Comparison of ENCODE assay signal across 15 cellular contexts in the genomic region with DNA sequence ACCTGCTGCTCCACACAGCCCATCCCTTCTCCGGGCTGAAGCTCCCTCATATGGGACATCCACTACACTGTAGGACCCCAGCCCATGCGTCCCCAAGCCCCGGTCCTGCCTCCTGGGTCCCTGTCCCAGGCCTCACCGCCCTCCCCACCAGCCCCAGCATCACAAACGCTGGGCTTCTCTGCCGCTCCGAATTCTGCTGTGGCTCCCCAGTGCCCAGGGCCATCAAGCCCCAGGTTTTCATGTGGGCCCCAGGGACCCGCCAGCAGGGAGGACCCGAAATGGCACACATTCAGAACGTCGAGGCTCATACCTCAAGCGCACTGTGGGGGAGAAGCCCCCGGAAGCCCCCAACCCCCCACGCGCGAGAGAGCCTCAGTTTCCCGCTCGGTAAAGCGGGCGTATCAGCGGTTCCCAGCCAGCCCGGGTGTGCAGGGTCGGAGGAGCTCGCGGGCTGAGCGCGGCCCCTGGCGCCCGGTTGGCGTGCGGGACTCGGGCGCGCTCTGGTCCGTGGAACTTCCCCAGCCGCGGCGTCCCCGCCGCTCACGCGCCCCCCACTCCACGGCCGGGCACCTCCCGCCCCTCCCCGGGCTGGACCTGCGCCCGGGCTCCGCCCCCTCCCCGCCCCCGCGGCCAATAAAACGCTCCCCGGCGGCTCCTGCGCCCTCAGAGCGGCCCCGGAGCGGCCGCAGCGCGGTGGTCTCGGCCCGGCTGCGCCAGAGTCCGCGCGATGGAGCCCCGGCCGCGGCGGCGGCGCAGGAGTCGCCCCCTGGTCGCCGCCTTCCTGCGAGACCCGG. TPM values are rescaled to one million over a fixed set of nuclear protein-coding genes. Genes with fewer than 3 reads are reported as not detected.
DNase-seq lines count a peak whose midpoint lies in the region; ATAC-seq and TF ChIP-seq lines count a peak whose summit lies in the region.
"Had no signal": no experiment of that assay in that cellular context is flagged by ENCODE, and none has a peak within 500 bp of the region (broad histone marks: within the 10 kb centered on the region; RNA-seq: fewer than 3 reads in every experiment).

A gene with protein sequence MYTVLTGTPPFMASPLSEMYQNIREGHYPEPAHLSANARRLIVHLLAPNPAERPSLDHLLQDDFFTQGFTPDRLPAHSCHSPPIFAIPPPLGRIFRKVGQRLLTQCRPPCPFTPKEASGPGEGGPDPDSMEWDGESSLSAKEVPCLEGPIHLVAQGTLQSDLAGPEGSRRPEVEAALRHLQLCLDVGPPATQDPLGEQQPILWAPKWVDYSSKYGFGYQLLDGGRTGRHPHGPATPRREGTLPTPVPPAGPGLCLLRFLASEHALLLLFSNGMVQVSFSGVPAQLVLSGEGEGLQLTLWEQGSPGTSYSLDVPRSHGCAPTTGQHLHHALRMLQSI (plus strand): TSS at position 666 of the 794 bp plus-strand sequence. CDS start 2,920 bp downstream, outside the sequence.

- 18% methylated on average over 17 of the region's 79 CpGs; no CpG with 5 or more reads in 1 of the 2 experiments for WGBS in IMR-90 (ENCODE audit: extremely low coverage in 2 of 2, insufficient read length in 1 of 2), 2 experiments
- 8% methylated on average over 79 of the region's 79 CpGs for WGBS in right cardiac atrium
- no CpG with 5 or more reads among the region's 79 CpGs for WGBS in neuronal stem cell (ENCODE audit: extremely low coverage in 2 of 2, insufficient read length in 2 of 2, insufficient replicate concordance in 1 of 2), 2 donors

- DNase-seq in AG20443 (ENCODE audit: low spot score) = peak; percentile 22
- no peak for DNase-seq in IMR-90
- DNase-seq in right cardiac atrium = peak in 2 of 3 donors; percentile 49 to 52
- DNase-seq in neuronal stem cell (ENCODE audit: low spot score) = no peak
- DNase-seq in activated T-cell treated with anti-CD3 and anti-CD28 coated beads, Interleukin-2, amount 50 U/mL, for 72 hours = no peak
- no peak for DNase-seq in GM19238 (ENCODE audit: insufficient read length, low spot score)
- DNase-seq: activated CD4-positive, alpha-beta T cell treated with anti-CD3 and anti-CD28 coated beads for 36 hours; activated T-cell treated with anti-CD3 and anti-CD28 coated beads, Interleukin-2, amount 50 U/mL, for 4 hours; erythroblast; naive B cell; NCI-H2029 treated with DMSO at 0.1 percent for 48 hours had no signal

- H2BK12ac ChIP-seq in neuronal stem cell (ENCODE audit: low read length) = peak within 1 kb of the TSS; percentile 98

- intact Hi-C loops in IMR-90 (cut with micrococcal nuclease) = no loop called here
- intact Hi-C loops in right cardiac atrium (cut with DNase I) = no loop called here

- no peak within 1 kb of the TSS for H3K18ac ChIP-seq in IMR-90 (ENCODE audit: low read depth, low read length)
- H3K18ac ChIP-seq in neuronal stem cell (ENCODE audit: low read length) = peak within 1 kb of the TSS; percentile 87

- POLR2A ChIA-PET in IMR-90 (lab: Charles Lee; ENCODE audit: unreplicated experiment) = no interaction called here

- peaks cover 4% of the 10 kb centered on the region; the same call in 1 of the 2 replicates for H3K9me1 ChIP-seq in IMR-90 (ENCODE audit: insufficient read depth, low read length)

- H3K79me1 ChIP-seq in IMR-90 (ENCODE audit: low read depth in 1 of 2, low read length in 2 of 2) = no peaks in the 10 kb centered on the region
- H3K79me1 ChIP-seq in neuronal stem cell (ENCODE audit: low read depth, low read length) = peaks cover 2% of the 10 kb centered on the region

- H3K36me3 ChIP-seq in IMR-90 (ENCODE audit: control insufficient read depth, insufficient read depth, low read length) (no peaks in the 10 kb centered on the region), neuronal stem cell (replicated peaks in 1 of 2; ENCODE audit: control insufficient read depth in 2 of 2, insufficient read depth in 2 of 2, low read length in 2 of 2) (no peaks in the 10 kb centered on the region)

- H3K23ac ChIP-seq in IMR-90 (ENCODE audit: low read depth, low read length) (peak within 1 kb of the TSS; percentile 22), neuronal stem cell (ENCODE audit: low read depth, low read length, poor library complexity) (peak within 1 kb of the TSS; percentile 94)

- no peak within 1 kb of the TSS for H4K5ac ChIP-seq in IMR-90 (ENCODE audit: low read depth, low read length)

- peak; percentile 36; the same call in 1 of the 2 replicates for ATAC-seq in IMR-90 (ENCODE audit: low read depth)
- no peak for ATAC-seq in right cardiac atrium
- no peak for ATAC-seq in activated T-cell treated with anti-CD3 and anti-CD28 coated beads, Interleukin-2, amount 50 U/mL, for 72 hours (replicated peaks in 1 of 2)
- ATAC-seq in HG03135 (IDR thresholded peaks at IDR 0.05; ENCODE audit: unreplicated experiment) = no peak
- no peak for ATAC-seq in HG02852 (IDR thresholded peaks at IDR 0.05; ENCODE audit: unreplicated experiment)
- ATAC-seq: activated CD4-positive, alpha-beta T cell treated with anti-CD3 and anti-CD28 coated beads for 36 hours had no signal

- H2BK15ac ChIP-seq in IMR-90 (ENCODE audit: low read depth, low read length) (no peak within 1 kb of the TSS), neuronal stem cell (ENCODE audit: low read length) (peak within 1 kb of the TSS; percentile 8)

- no peaks in the 10 kb centered on the region for H3K9me3 ChIP-seq in IMR-90 (ENCODE audit: control insufficient read depth, insufficient read depth, low read length)
- H3K9me3 ChIP-seq in right cardiac atrium (ENCODE audit: control insufficient read depth, low read length) = no peaks in the 10 kb centered on the region
- H3K9me3 ChIP-seq in neuronal stem cell (replicated peaks in 1 of 2; ENCODE audit: control insufficient read depth in 2 of 2, insufficient read depth in 1 of 2, low read depth in 1 of 2, low read length in 2 of 2) = peaks cover 0 to 5% of the 10 kb centered on the region in 2 donors

- no peak within 1 kb of the TSS for H3K56ac ChIP-seq in IMR-90 (ENCODE audit: extremely low read depth, insufficient read depth, low read length)

- CTCF ChIA-PET in IMR-90 (lab: Yijun Ruan, JAX) = interaction anchor here (0.6 kb wide), 1 partner anchor 52 kb away, joined by 3 read pairs; no protein-coding TSS in a partner anchor

- peak within 1 kb of the TSS in 1 of 2 donors; percentile 46 for H3K4me3 Mint-ChIP-seq in activated T-cell treated with anti-CD3 and anti-CD28 coated beads, Interleukin-2, amount 50 U/mL, for 72 hours
- H3K4me3 Mint-ChIP-seq: activated CD4-positive, alpha-beta T cell treated with anti-CD3 and anti-CD28 coated beads for 36 hours; activated T-cell treated with anti-CD3 and anti-CD28 coated beads, Interleukin-2, amount 50 U/mL, for 4 hours had no signal

- H3K36me3 Mint-ChIP-seq in activated T-cell treated with anti-CD3 and anti-CD28 coated beads, Interleukin-2, amount 50 U/mL, for 72 hours (ENCODE audit: insufficient read depth in 2 of 2) = peaks cover 0 to 5% of the 10 kb centered on the region in 2 donors

- H4K91ac ChIP-seq in IMR-90 (ENCODE audit: insufficient read depth, low read depth, low read length) (no peak within 1 kb of the TSS), neuronal stem cell (ENCODE audit: low read depth, low read length, poor library complexity) (no peak within 1 kb of the TSS)

- no peak within 1 kb of the TSS for H2BK20ac ChIP-seq in IMR-90 (ENCODE audit: low read depth, low read length)

- H3K14ac ChIP-seq in IMR-90 (replicated peaks; ENCODE audit: low read depth, low read length) (no peak within 1 kb of the TSS), neuronal stem cell (ENCODE audit: low read length) (peak within 1 kb of the TSS; percentile 71)

- H3K4ac ChIP-seq in IMR-90 (ENCODE audit: low read depth, low read length) (no peak within 1 kb of the TSS), neuronal stem cell (ENCODE audit: low read length) (no peak within 1 kb of the TSS)

- BruUV-seq in IMR-90 (replicated peaks; lab: Mats Ljungman, UMichigan) = no TSS peak

- no peak for TF ChIP-seq RAD21 in IMR-90 (IDR thresholded peaks at IDR 0.05; ENCODE audit: low read length)

- H3K4me1 ChIP-seq in IMR-90 (ENCODE audit: control insufficient read depth, insufficient read depth, low read length) (no peaks in the 10 kb centered on the region; the same call in 1 of the 2 replicates), right cardiac atrium (ENCODE audit: control insufficient read depth, insufficient read depth, low read length) (no peaks in the 10 kb centered on the region), neuronal stem cell (ENCODE audit: control insufficient read depth in 2 of 2, insufficient read depth in 1 of 2, low read depth in 1 of 2, low read length in 2 of 2) (peaks cover 4 to 6% of the 10 kb centered on the region in 2 donors)

- no peak within 1 kb of the TSS for H3K9ac ChIP-seq in IMR-90 (ENCODE audit: low read depth, low read length)
- peak within 1 kb of the TSS; percentile 89 for H3K9ac ChIP-seq in neuronal stem cell (ENCODE audit: low read depth, low read length, poor library complexity)
- H3K9ac ChIP-seq: KMS-11 had no signal

- no peak within 1 kb of the TSS for H3K4me2 ChIP-seq in IMR-90 (ENCODE audit: low read depth, low read length)
- H3K4me2 ChIP-seq in neuronal stem cell (ENCODE audit: insufficient read depth, low read length, poor library complexity, severe bottlenecking) = peak within 1 kb of the TSS; percentile 69
- H3K4me2 ChIP-seq: KMS-11 had no signal

- no peak within 1 kb of the TSS for H3K27ac Mint-ChIP-seq in activated T-cell treated with anti-CD3 and anti-CD28 coated beads, Interleukin-2, amount 50 U/mL, for 72 hours
- H3K27ac Mint-ChIP-seq: activated CD4-positive, alpha-beta T cell treated with anti-CD3 and anti-CD28 coated beads for 36 hours had no signal

- H4K8ac ChIP-seq in IMR-90 (ENCODE audit: low read depth in 2 of 2, low read length in 2 of 2) (no peak within 1 kb of the TSS), neuronal stem cell (ENCODE audit: low read depth, low read length) (peak within 1 kb of the TSS; percentile 52)

- H3K27me3 ChIP-seq in IMR-90 (ENCODE audit: control insufficient read depth, insufficient read depth, low read length) = peaks cover 34% of the 10 kb centered on the region
- no peaks in the 10 kb centered on the region for H3K27me3 ChIP-seq in right cardiac atrium (ENCODE audit: control insufficient read depth, insufficient read depth)
- peaks cover 8 to 57% (median 31%) of the 10 kb centered on the region in 3 experiments for H3K27me3 ChIP-seq in neuronal stem cell (ENCODE audit: control insufficient read depth in 3 of 3, insufficient read depth in 3 of 3, low read depth in 1 of 3, low read length in 3 of 3)

- H3K9me3 Mint-ChIP-seq in activated T-cell treated with anti-CD3 and anti-CD28 coated beads, Interleukin-2, amount 50 U/mL, for 72 hours = no peaks in the 10 kb centered on the region
- H3K9me3 Mint-ChIP-seq: activated T-cell treated with anti-CD3 and anti-CD28 coated beads, Interleukin-2, amount 50 U/mL, for 4 hours had no signal

- H3K27ac ChIP-seq in IMR-90 (ENCODE audit: insufficient read depth, low read length) = no peak within 1 kb of the TSS
- H3K27ac ChIP-seq in right cardiac atrium (ENCODE audit: low read length) = no peak within 1 kb of the TSS
- H3K27ac ChIP-seq in neuronal stem cell (replicated peaks; ENCODE audit: low read length) = no peak within 1 kb of the TSS
- H3K27ac ChIP-seq: KMS-11 had no signal

- H4K20me1 ChIP-seq in IMR-90 (ENCODE audit: insufficient read depth, low read length) = peaks cover 7% of the 10 kb centered on the region; the same call in 1 of the 2 replicates

- H2AK5ac ChIP-seq in IMR-90 (ENCODE audit: low read depth, low read length) (no peak within 1 kb of the TSS), neuronal stem cell (ENCODE audit: low read depth, low read length) (peak within 1 kb of the TSS; percentile 63)

- dilution Hi-C loops in IMR-90 (cut with HindIII; ENCODE audit: low sequenced_read_pairs, unreplicated experiment) = no loop called here

- H3K4me3 ChIP-seq in IMR-90 (ENCODE audit: insufficient read depth, low read depth, low read length) (no peak within 1 kb of the TSS), right cardiac atrium (ENCODE audit: low read length) (peak within 1 kb of the TSS; percentile 8), neuronal stem cell (ENCODE audit: low read length in 2 of 2) (peak within 1 kb of the TSS; percentile 33 to 78)

- peak within 1 kb of the TSS; percentile 58 for H2AFZ ChIP-seq in IMR-90 (replicated peaks; ENCODE audit: low read length, poor library complexity)
- peak within 1 kb of the TSS; percentile 69 for H2AFZ ChIP-seq in neuronal stem cell (ENCODE audit: low read length)

- peak within 1 kb of the TSS; percentile 42 for H2AK9ac ChIP-seq in IMR-90 (replicated peaks; ENCODE audit: low read depth, low read length, poor library complexity)

- TF ChIP-seq POLR2A in IMR-90 (IDR thresholded peaks at IDR 0.05; ENCODE audit: low read depth, low read length) = no peak

- in situ Hi-C loops in IMR-90 (cut with MboI; ENCODE audit: low sequenced_read_pairs) = no loop called here

- H2BK120ac ChIP-seq in IMR-90 (ENCODE audit: low read depth, low read length) = no peak within 1 kb of the TSS
- no peak within 1 kb of the TSS for H2BK120ac ChIP-seq in neuronal stem cell (ENCODE audit: low read depth, low read length)

- peaks cover 6% of the 10 kb centered on the region for H3K4me1 Mint-ChIP-seq in activated T-cell treated with anti-CD3 and anti-CD28 coated beads, Interleukin-2, amount 50 U/mL, for 72 hours (ENCODE audit: low read depth)

- H2BK5ac ChIP-seq in IMR-90 (ENCODE audit: low read depth, low read length, poor library complexity, severe bottlenecking) (no peak within 1 kb of the TSS), neuronal stem cell (ENCODE audit: low read length) (no peak within 1 kb of the TSS)

- peaks cover 34% of the 10 kb centered on the region for H3K27me3 Mint-ChIP-seq in activated T-cell treated with anti-CD3 and anti-CD28 coated beads, Interleukin-2, amount 50 U/mL, for 72 hours (ENCODE audit: low read depth)

- TF ChIP-seq CTCF in IMR-90 (conservative IDR thresholded peaks at IDR 0.05; ENCODE audit: low read depth, low read length) = no peak

RNA-seq across cellular contexts. Expression of the gene that starts here (rescaled TPM):
- total RNA-seq in IMR-90 (2012; rRNA removed) (not detected in 2 replicates), right cardiac atrium (not detected)
- polyA plus RNA-seq in IMR-90 (2012; rRNA removed) (0.04 TPM in 1 of 2 replicates, not detected in the other), right cardiac atrium (0.11 TPM)
- 0.05 TPM in 1 of 2 replicates, not detected in the other for polyA plus RNA-seq in IMR-90 (2012; cell fraction: cytosol; rRNA removed)
- polyA plus RNA-seq in IMR-90 (2012; cell fraction: nucleus; rRNA removed; ENCODE audit: low replicate concordance) = 0.76 and 1.1 TPM in 2 replicates
- 0.18 TPM for polyA plus RNA-seq in neuronal stem cell (2013, experiment 1 of 2)
- 0.25 TPM for polyA plus RNA-seq in neuronal stem cell (2013, experiment 2 of 2)
- total RNA-seq in activated T-cell treated with anti-CD3 and anti-CD28 coated beads, Interleukin-2, amount 50 U/mL, for 72 hours = not detected
- total RNA-seq: activated CD4-positive, alpha-beta T cell treated with anti-CD3 and anti-CD28 coated beads for 36 hours; activated T-cell treated with anti-CD3 and anti-CD28 coated beads, Interleukin-2, amount 50 U/mL, for 4 hours had no signal
- polyA plus RNA-seq: BJ had no signal

Comparison
In these comparisons a context has a peak if more than half of its experiments do, and no peak if none do; other contexts are left out.
1. Peak in DNase-seq and H3K4me3 ChIP-seq in right cardiac atrium; RNA of the gene not detected or under 1 TPM.